In genomic region chr12:43113153-43113552, GRCh38 we compare ENCODE assay signal across 14 cellular contexts.
DNase-seq lines count a peak whose midpoint lies in the region; ATAC-seq and TF ChIP-seq lines count a peak whose summit lies in the region.
"Had no signal": no experiment of that assay in that cellular context is flagged by ENCODE, and none has a peak within 500 bp of the region (broad histone marks: within the 10 kb centered on the region; RNA-seq: fewer than 3 reads in every experiment).

No MANE protein-coding gene starts in this region.

- H3K9me3 Mint-ChIP-seq in mesothelial cell of epicardium = peaks cover 16% of the 10 kb centered on the region
- H3K9me3 Mint-ChIP-seq in activated T-cell treated with anti-CD3 and anti-CD28 coated beads, Interleukin-2, amount 50 U/mL, for 4 hours = peaks cover 10% of the 10 kb centered on the region
- H3K9me3 Mint-ChIP-seq: activated naive CD8-positive, alpha-beta T cell treated with anti-CD3 and anti-CD28 coated beads, Interleukin-2, amount 10 ng/mL, durations not matched to agents 7 days and 5 days had no signal

- TF ChIP-seq POLR2A in NB4 (IDR thresholded peaks at IDR 0.05; ENCODE audit: extremely low read depth, insufficient read length) = no peak

- no peaks in the 10 kb centered on the region for H3K9me2 ChIP-seq in DOHH2 (replicated peaks; ENCODE audit: control insufficient read depth, low read length)

- TF ChIP-seq CTCF in DOHH2 (IDR thresholded peaks at IDR 0.05; ENCODE audit: low read depth, low read length, poor library complexity, severe bottlenecking) = peak; percentile 17
- TF ChIP-seq CTCF in NB4 (IDR thresholded peaks at IDR 0.05; ENCODE audit: low read depth, low read length) = no peak
- peak; percentile 48 for TF ChIP-seq CTCF in choroid plexus epithelial cell (conservative IDR thresholded peaks at IDR 0.05; ENCODE audit: low read depth, low read length)
- no peak for TF ChIP-seq CTCF in mesothelial cell of epicardium (IDR thresholded peaks at IDR 0.05; ENCODE audit: unreplicated experiment)

- no peaks in the 10 kb centered on the region for H3K79me2 ChIP-seq in DOHH2 (ENCODE audit: control insufficient read depth, low read length)
- H3K79me2 ChIP-seq: parathyroid adenoma had no signal

- H3K36me3 Mint-ChIP-seq in mesothelial cell of epicardium = no peaks in the 10 kb centered on the region
- H3K36me3 Mint-ChIP-seq in activated T-cell treated with anti-CD3 and anti-CD28 coated beads, Interleukin-2, amount 50 U/mL, for 4 hours (ENCODE audit: insufficient read depth) = no peaks in the 10 kb centered on the region
- H3K36me3 Mint-ChIP-seq: activated naive CD8-positive, alpha-beta T cell treated with anti-CD3 and anti-CD28 coated beads, Interleukin-2, amount 10 ng/mL, durations not matched to agents 7 days and 5 days had no signal

- DNase-seq in NB4 (ENCODE audit: low read depth) = peak; percentile 9
- DNase-seq in choroid plexus epithelial cell (ENCODE audit: low read depth) = peak; percentile 56
- no peak for DNase-seq in mesothelial cell of epicardium (ENCODE audit: low spot score in 2 of 2, unreplicated experiment in 2 of 2)
- no peak for DNase-seq in activated T-cell treated with anti-CD3 and anti-CD28 coated beads, Interleukin-2, amount 50 U/mL, for 4 hours
- no peak for DNase-seq in activated T-cell treated with anti-CD3 and anti-CD28 coated beads, Interleukin-2, amount 50 U/mL, for 48 hours
- DNase-seq: activated naive CD8-positive, alpha-beta T cell treated with anti-CD3 and anti-CD28 coated beads, Interleukin-2, amount 10 ng/mL, durations not matched to agents 7 days and 5 days; NCI-H446; Peyer's patch; T1000 had no signal

- no peaks in the 10 kb centered on the region for H3K27me3 Mint-ChIP-seq in mesothelial cell of epicardium (ENCODE audit: low read depth)
- H3K27me3 Mint-ChIP-seq in activated T-cell treated with anti-CD3 and anti-CD28 coated beads, Interleukin-2, amount 50 U/mL, for 4 hours (ENCODE audit: low read depth) = no peaks in the 10 kb centered on the region
- H3K27me3 Mint-ChIP-seq: activated naive CD8-positive, alpha-beta T cell treated with anti-CD3 and anti-CD28 coated beads, Interleukin-2, amount 10 ng/mL, durations not matched to agents 7 days and 5 days had no signal

- H3K4me2 ChIP-seq in DOHH2 (ENCODE audit: low read length) = peak overlapping the region; percentile 32; the same call in 1 of the 2 replicates

- H3K4me1 Mint-ChIP-seq in mesothelial cell of epicardium = peaks cover 44% of the 10 kb centered on the region
- no peaks in the 10 kb centered on the region for H3K4me1 Mint-ChIP-seq in activated T-cell treated with anti-CD3 and anti-CD28 coated beads, Interleukin-2, amount 50 U/mL, for 4 hours (ENCODE audit: low read depth)
- H3K4me1 Mint-ChIP-seq: activated naive CD8-positive, alpha-beta T cell treated with anti-CD3 and anti-CD28 coated beads, Interleukin-2, amount 10 ng/mL, durations not matched to agents 7 days and 5 days had no signal

- H3K27me3 ChIP-seq in DOHH2 (ENCODE audit: control insufficient read depth, low read length) = no peaks in the 10 kb centered on the region
- H3K27me3 ChIP-seq: Peyer's patch had no signal

- no peaks in the 10 kb centered on the region for H4K20me1 ChIP-seq in DOHH2 (ENCODE audit: control insufficient read depth, insufficient read depth, low read depth, low read length)

- H3K27ac ChIP-seq in DOHH2 (ENCODE audit: low read depth, low read length) = no peak overlapping the region
- H3K27ac ChIP-seq: C4-2B, parathyroid adenoma, Peyer's patch had no signal

- H3K36me3 ChIP-seq in DOHH2 (ENCODE audit: control insufficient read depth, low read length) = no peaks in the 10 kb centered on the region
- H3K36me3 ChIP-seq: Peyer's patch had no signal

- no peak for ATAC-seq in activated T-cell treated with anti-CD3 and anti-CD28 coated beads, Interleukin-2, amount 50 U/mL, for 4 hours
- ATAC-seq in HG02852 (IDR thresholded peaks at IDR 0.05; ENCODE audit: unreplicated experiment) (no peak), GM18868 (IDR thresholded peaks at IDR 0.05; ENCODE audit: unreplicated experiment) (no peak)

- H3K27ac Mint-ChIP-seq in mesothelial cell of epicardium = peak overlapping the region; percentile 84
- H3K27ac Mint-ChIP-seq: activated naive CD8-positive, alpha-beta T cell treated with anti-CD3 and anti-CD28 coated beads, Interleukin-2, amount 10 ng/mL, durations not matched to agents 7 days and 5 days had no signal

- no peak overlapping the region for H3K4me3 Mint-ChIP-seq in mesothelial cell of epicardium
- no peak overlapping the region for H3K4me3 Mint-ChIP-seq in activated T-cell treated with anti-CD3 and anti-CD28 coated beads, Interleukin-2, amount 50 U/mL, for 4 hours
- H3K4me3 Mint-ChIP-seq: activated naive CD8-positive, alpha-beta T cell treated with anti-CD3 and anti-CD28 coated beads, Interleukin-2, amount 10 ng/mL, durations not matched to agents 7 days and 5 days had no signal

- H3F3A ChIP-seq in DOHH2 (ENCODE audit: control insufficient read depth, insufficient read depth) = no peaks in the 10 kb centered on the region

- no peaks in the 10 kb centered on the region for H3K9me3 ChIP-seq in DOHH2 (ENCODE audit: control insufficient read depth, insufficient read depth, low read length)
- H3K9me3 ChIP-seq: Peyer's patch had no signal

- H3K4me1 ChIP-seq in DOHH2 (ENCODE audit: control insufficient read depth, low read length) = peaks cover 36% of the 10 kb centered on the region
- H3K4me1 ChIP-seq: parathyroid adenoma, Peyer's patch had no signal

- H3K4me3 ChIP-seq in DOHH2 (ENCODE audit: low read length) (no peak overlapping the region), NB4 (ENCODE audit: low read depth, low read length) (no peak overlapping the region), choroid plexus epithelial cell (ENCODE audit: low read depth, low read length) (no peak overlapping the region)
- H3K4me3 ChIP-seq: Peyer's patch had no signal

Comparison
In these comparisons a context has a peak if more than half of its experiments do, and no peak if none do; other contexts are left out.
1. CTCF ChIP-seq: peak in DOHH2 (single experiment) and choroid plexus epithelial cell (single experiment); none in NB4 (single experiment) and mesothelial cell of epicardium (single experiment).
2. DNase-seq: peak in NB4 (single experiment) and choroid plexus epithelial cell (single experiment); none in mesothelial cell of epicardium (0 of 2), activated T-cell treated with anti-CD3 and anti-CD28 coated beads, Interleukin-2, amount 50 U/mL, for 4 hours (single experiment) and activated T-cell treated with anti-CD3 and anti-CD28 coated beads, Interleukin-2, amount 50 U/mL, for 48 hours (0 of 2).